Comparison of ENCODE assay signal across 2 cellular contexts in genomic region chr2:241791385-241791784, GRCh38.
A peak's percentile ranks its signal among the peaks of the same experiment; 100 is the strongest.
TF ChIP-seq lines count a peak whose summit lies in the region.

No MANE protein-coding gene starts in this region.

TF ChIP-seq in HCT116, 20 proteins besides CTCF, POLR2A, EP300 and RAD21:
- 0 out of 2 replicates have a peak, but pooled peaks have one; percentile 50 for TF ChIP-seq FOSL1 (IDR thresholded peaks at IDR 0.05; ENCODE audit: low read depth)

TF ChIP-seq in HepG2, 621 proteins besides CTCF, POLR2A, EP300 and RAD21:
- peak; percentile 38; the same call in 1 of the 2 replicates for TF ChIP-seq FOSL2 (CRISPR knock-in tag; IDR thresholded peaks at IDR 0.05)
